7 cellular contexts compared by ENCODE assay signal in the genomic region with DNA sequence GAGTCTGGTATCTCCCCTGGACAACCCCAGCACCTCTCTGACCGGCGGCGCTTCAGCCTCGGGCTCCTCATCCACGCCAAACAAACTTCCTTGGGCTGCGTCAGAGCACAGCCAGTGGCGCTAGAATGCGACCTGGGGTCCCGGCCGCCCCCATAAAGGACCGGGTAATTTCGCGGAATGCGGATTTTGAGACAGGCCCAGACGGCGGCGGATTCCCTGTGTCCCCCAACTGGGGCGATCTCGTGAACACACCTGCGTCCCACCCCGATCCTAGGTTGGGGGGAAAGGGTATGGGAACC. TPM values are rescaled to one million over a fixed set of nuclear protein-coding genes. Genes with fewer than 3 reads are reported as not detected.
DNase-seq lines count a peak whose midpoint lies in the region; ATAC-seq and TF ChIP-seq lines count a peak whose summit lies in the region.

No MANE protein-coding gene starts in this region.

- intact Hi-C loops in ascending aorta (cut with DNase I) = loop anchor here (2.0 kb wide), 3 partner anchors 43 to 239 kb away; partner anchors contain the start of gene TOMM6
- intact Hi-C loops in stomach (cut with DNase I; ENCODE audit: low total_unique reads) = no loop called here

- ATAC-seq in foreskin keratinocyte (no peak), GM21786 (IDR thresholded peaks at IDR 0.05; ENCODE audit: unreplicated experiment) (no peak)

- H3K4me1 ChIP-seq in HUES6 (ENCODE audit: control insufficient read depth, insufficient read depth, low read length) = peaks cover 59% of the 10 kb centered on the region
- H3K4me1 ChIP-seq in ascending aorta = peaks cover 11 to 16% of the 10 kb centered on the region in 2 donors
- peaks cover 45 to 88% (median 77%) of the 10 kb centered on the region in 4 donors for H3K4me1 ChIP-seq in stomach
- no peaks in the 10 kb centered on the region for H3K4me1 ChIP-seq in foreskin keratinocyte

- peaks cover 86% of the 10 kb centered on the region for H3K27me3 ChIP-seq in HUES6 (ENCODE audit: control insufficient read depth, insufficient read depth, low read length)
- no peaks in the 10 kb centered on the region for H3K27me3 ChIP-seq in ascending aorta
- no peaks in the 10 kb centered on the region for H3K27me3 ChIP-seq in kidney epithelial cell (ENCODE audit: control insufficient read depth, insufficient read depth, low read length)
- H3K27me3 ChIP-seq in stomach = peaks cover 0 to 44% (median 7%) of the 10 kb centered on the region in 3 donors
- no peaks in the 10 kb centered on the region for H3K27me3 ChIP-seq in foreskin keratinocyte

- TF ChIP-seq POLR2A in stomach (IDR thresholded peaks at IDR 0.05) = no peak

- DNase-seq in ascending aorta (ENCODE audit: low spot score in 2 of 2) (no peak), kidney epithelial cell (ENCODE audit: low read depth) (no peak), stomach (no peak), foreskin keratinocyte (no peak), UCSD-AML1 (lab: John Stamatoyannopoulos, UW; ENCODE audit: unreplicated experiment) (no peak)

- H3K9me3 ChIP-seq in HUES6 (ENCODE audit: control insufficient read depth, insufficient read depth, low read depth, low read length) = no peaks in the 10 kb centered on the region
- H3K9me3 ChIP-seq in ascending aorta = no peaks in the 10 kb centered on the region
- no peaks in the 10 kb centered on the region for H3K9me3 ChIP-seq in stomach

- 2 to 12% (median 5%) methylated on average over 7 to 21 of the region's 21 CpGs for whole genome bisulfite sequencing in stomach, 5 donors

- TF ChIP-seq CTCF in ascending aorta (IDR thresholded peaks at IDR 0.05) (no peak), kidney epithelial cell (IDR thresholded peaks at IDR 0.05; ENCODE audit: insufficient read depth, low read length, poor library complexity, severe bottlenecking) (no peak), stomach (IDR thresholded peaks at IDR 0.05) (no peak), foreskin keratinocyte (conservative IDR thresholded peaks at IDR 0.05) (no peak)

- H3K4me3 ChIP-seq in HUES6 (ENCODE audit: low read depth, low read length) (peak overlapping the region; percentile 91), ascending aorta (peak overlapping the region; percentile 75 to 95), kidney epithelial cell (ENCODE audit: low read depth, low read length) (peak overlapping the region; percentile 91), stomach (peak overlapping the region; percentile 74 to 99 (median 94))

- H3K9ac ChIP-seq in HUES6 (ENCODE audit: low read length) = peak overlapping the region; percentile 36

- H3K36me3 ChIP-seq in HUES6 (ENCODE audit: control insufficient read depth, insufficient read depth, low read length) = no peaks in the 10 kb centered on the region
- peaks cover 13 to 14% of the 10 kb centered on the region in 2 donors for H3K36me3 ChIP-seq in ascending aorta
- H3K36me3 ChIP-seq in kidney epithelial cell (ENCODE audit: control insufficient read depth, insufficient read depth, low read length) = peaks cover 1% of the 10 kb centered on the region
- peaks cover 0 to 19% (median 14%) of the 10 kb centered on the region in 4 donors for H3K36me3 ChIP-seq in stomach

- H3K27ac ChIP-seq in HUES6 (ENCODE audit: low read depth, low read length) (no peak overlapping the region), ascending aorta (peak overlapping the region in 1 of 2 donors; percentile 92), stomach (peak overlapping the region; percentile 81 to 94 (median 88)), foreskin keratinocyte (no peak overlapping the region)

- no peak for TF ChIP-seq EP300 in stomach (IDR thresholded peaks at IDR 0.05)

RNA-seq across cellular contexts. Expression of gene FOXP4, which starts 1.6 kb away (rescaled TPM):
- total RNA-seq in ascending aorta (19.5 TPM), kidney epithelial cell (22.4 and 30.3 TPM in 2 replicates), stomach (10 to 100 TPM in 4 of 5 donors, 1 to 10 TPM in 1; 7.9 to 70.4 (median 40.3) TPM), foreskin keratinocyte (8.2 and 8.8 TPM in 2 replicates)
- polyA plus RNA-seq in stomach (10 to 100 TPM; 14.3 to 33.7 (median 27.6) TPM), foreskin keratinocyte (12.2 and 12.5 TPM in 2 replicates)

Comparison
In these comparisons a context has a peak if more than half of its experiments do, and no peak if none do; other contexts are left out.
1. H3K27ac ChIP-seq: peak in stomach (5 of 5); none in HUES6 (single experiment) and foreskin keratinocyte (single experiment).
2. Peak in every context shown above with its lines, with median percentiles within 50 percentile points of each other: H3K4me3 ChIP-seq.